9 cellular contexts compared by ENCODE assay signal in the genomic region with DNA sequence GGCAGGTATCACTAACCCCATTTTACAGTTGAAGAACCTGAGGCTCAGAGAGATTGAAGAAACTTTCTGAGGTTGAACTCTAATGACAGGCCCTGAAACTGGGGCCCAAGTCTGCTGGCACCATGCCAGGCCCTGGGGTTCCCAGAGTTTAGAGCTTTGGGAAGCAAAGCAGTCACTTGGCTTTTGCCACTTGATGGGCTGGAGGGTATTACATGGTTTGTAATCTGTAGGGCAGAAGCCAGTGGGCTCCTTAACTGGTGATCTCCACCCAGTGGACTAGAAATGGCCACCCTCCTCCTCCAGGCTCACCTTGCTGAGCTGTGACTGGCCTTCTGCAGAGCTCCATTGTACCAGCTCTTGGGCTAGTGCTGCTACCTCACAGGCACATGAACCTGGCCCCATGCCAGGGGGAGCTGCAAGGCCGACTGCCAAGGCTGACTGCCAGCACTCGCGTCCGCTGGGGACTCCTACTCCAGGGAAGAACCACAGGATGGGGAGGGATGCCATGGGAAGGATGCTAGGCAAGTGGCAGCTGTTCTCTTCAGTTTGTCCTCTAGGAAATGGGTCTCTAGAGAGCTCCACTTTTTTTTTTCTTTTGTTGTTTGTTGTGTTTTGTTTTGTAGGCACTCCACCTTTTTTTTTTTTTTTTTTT.
DNase-seq lines count a peak whose midpoint lies in the region; ATAC-seq and TF ChIP-seq lines count a peak whose summit lies in the region.
"Had no signal": no experiment of that assay in that cellular context is flagged by ENCODE, and none has a peak within 500 bp of the region (broad histone marks: within the 10 kb centered on the region; RNA-seq: fewer than 3 reads in every experiment).

No MANE protein-coding gene starts in this region.

- H3K27ac Mint-ChIP-seq in activated T-cell treated with anti-CD3 and anti-CD28 coated beads, Interleukin-2, amount 50 U/mL, for 72 hours, result no peak overlapping the region
- no peak overlapping the region for H3K27ac Mint-ChIP-seq in natural killer cell treated with Interleukin-12 subunit alpha and Interleukin-12 subunit beta and Interleukin-15 and Interleukin-18, amount 100 ng/mL, for 72 hours

- no peak for TF ChIP-seq CTCF in GM13976 (IDR thresholded peaks at IDR 0.05; ENCODE audit: borderline replicate concordance, control extremely low read depth, extremely low read depth, insufficient read depth, missing control alignments)
- no peak for TF ChIP-seq CTCF in fibroblast of mammary gland (conservative IDR thresholded peaks at IDR 0.05; ENCODE audit: control insufficient read depth, insufficient read depth, low read depth, low read length)

- H3K4me3 Mint-ChIP-seq in activated T-cell treated with anti-CD3 and anti-CD28 coated beads, Interleukin-2, amount 50 U/mL, for 72 hours, result no peak overlapping the region
- no peak overlapping the region for H3K4me3 Mint-ChIP-seq in natural killer cell treated with Interleukin-12 subunit alpha and Interleukin-12 subunit beta and Interleukin-15 and Interleukin-18, amount 100 ng/mL, for 72 hours

- H3K4me3 ChIP-seq in fibroblast of mammary gland (ENCODE audit: control insufficient read depth, low read depth, low read length), result no peak overlapping the region

- DNase-seq in GM13976 (ENCODE audit: low spot score) (peak; percentile 16), NCI-H446 treated with DMSO at 0.1 percent for 48 hours (lab: John Stamatoyannopoulos, UW) (peak; percentile 96), fibroblast of mammary gland (ENCODE audit: low read depth) (peak; percentile 54), pons (ENCODE audit: low spot score) (peak; percentile 78)
- DNase-seq in activated T-cell treated with anti-CD3 and anti-CD28 coated beads, Interleukin-2, amount 50 U/mL, for 72 hours, result no peak
- no peak for DNase-seq in natural killer cell treated with Interleukin-12 subunit alpha and Interleukin-12 subunit beta and Interleukin-15 and Interleukin-18, amount 100 ng/mL, for 72 hours (ENCODE audit: low spot score)
- DNase-seq: mesenchymal stem cell had no signal

- H3K36me3 Mint-ChIP-seq in activated T-cell treated with anti-CD3 and anti-CD28 coated beads, Interleukin-2, amount 50 U/mL, for 72 hours (ENCODE audit: insufficient read depth in 2 of 2), result peaks cover 0 to 2% of the 10 kb centered on the region in 2 donors
- no peaks in the 10 kb centered on the region for H3K36me3 Mint-ChIP-seq in natural killer cell treated with Interleukin-12 subunit alpha and Interleukin-12 subunit beta and Interleukin-15 and Interleukin-18, amount 100 ng/mL, for 72 hours

- no peaks in the 10 kb centered on the region for H3K9me3 Mint-ChIP-seq in activated T-cell treated with anti-CD3 and anti-CD28 coated beads, Interleukin-2, amount 50 U/mL, for 72 hours
- no peaks in the 10 kb centered on the region for H3K9me3 Mint-ChIP-seq in natural killer cell treated with Interleukin-12 subunit alpha and Interleukin-12 subunit beta and Interleukin-15 and Interleukin-18, amount 100 ng/mL, for 72 hours

- in situ Hi-C loops in GM13976 (cut with MboI; ENCODE audit: low sequenced_read_pairs, unreplicated experiment), result no loop called here

- no peaks in the 10 kb centered on the region for H3K27me3 Mint-ChIP-seq in activated T-cell treated with anti-CD3 and anti-CD28 coated beads, Interleukin-2, amount 50 U/mL, for 72 hours (ENCODE audit: low read depth)
- H3K27me3 Mint-ChIP-seq in natural killer cell treated with Interleukin-12 subunit alpha and Interleukin-12 subunit beta and Interleukin-15 and Interleukin-18, amount 100 ng/mL, for 72 hours, result no peaks in the 10 kb centered on the region

- ATAC-seq in HG02798 (IDR thresholded peaks at IDR 0.05; ENCODE audit: poor library complexity, unreplicated experiment) (no peak), HG03135 (IDR thresholded peaks at IDR 0.05; ENCODE audit: unreplicated experiment) (no peak)
- no peak for ATAC-seq in activated T-cell treated with anti-CD3 and anti-CD28 coated beads, Interleukin-2, amount 50 U/mL, for 72 hours (replicated peaks in 1 of 2)
- no peak for ATAC-seq in natural killer cell treated with Interleukin-12 subunit alpha and Interleukin-12 subunit beta and Interleukin-15 and Interleukin-18, amount 100 ng/mL, for 72 hours

- no peaks in the 10 kb centered on the region for H3K4me1 Mint-ChIP-seq in activated T-cell treated with anti-CD3 and anti-CD28 coated beads, Interleukin-2, amount 50 U/mL, for 72 hours (ENCODE audit: low read depth)
- peaks cover 0 to 11% of the 10 kb centered on the region in 2 donors for H3K4me1 Mint-ChIP-seq in natural killer cell treated with Interleukin-12 subunit alpha and Interleukin-12 subunit beta and Interleukin-15 and Interleukin-18, amount 100 ng/mL, for 72 hours (ENCODE audit: low read depth in 2 of 2)

Comparison
In these comparisons a context has a peak if more than half of its experiments do, and no peak if none do; other contexts are left out.
1. DNase-seq: peak in GM13976 (single experiment), NCI-H446 treated with DMSO at 0.1 percent for 48 hours (single experiment), fibroblast of mammary gland (single experiment) and pons (single experiment); none in activated T-cell treated with anti-CD3 and anti-CD28 coated beads, Interleukin-2, amount 50 U/mL, for 72 hours (0 of 2) and natural killer cell treated with Interleukin-12 subunit alpha and Interleukin-12 subunit beta and Interleukin-15 and Interleukin-18, amount 100 ng/mL, for 72 hours (single experiment).